In the genomic region with DNA sequence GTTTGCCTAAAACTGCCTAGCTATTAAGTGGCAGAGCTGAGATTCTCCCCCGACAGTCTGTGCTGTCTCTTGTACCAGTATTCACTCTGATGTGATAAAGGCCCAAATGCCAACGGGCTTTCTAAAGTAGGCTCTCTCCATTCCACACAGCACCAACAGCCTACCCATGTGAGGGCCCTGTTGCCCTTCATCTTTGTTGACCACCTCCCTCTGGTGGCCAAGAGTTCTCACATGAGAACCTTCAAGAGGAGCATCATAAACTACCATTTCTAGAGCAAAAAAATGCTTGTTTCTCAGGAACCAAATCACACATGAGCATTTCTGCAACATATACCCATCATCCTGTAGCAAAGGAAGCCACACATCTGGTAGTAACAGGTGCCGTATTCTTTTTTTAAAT, we compare ENCODE assay signal across 12 cellular contexts.
DNase-seq lines count a peak whose midpoint lies in the region; FAIRE-seq and TF ChIP-seq lines count a peak whose summit lies in the region.
"Had no signal": no experiment of that assay in that cellular context is flagged by ENCODE, and none has a peak within 500 bp of the region (broad histone marks: within the 10 kb centered on the region; RNA-seq: fewer than 3 reads in every experiment).

No MANE protein-coding gene starts in this region.

- H3K9me3 Mint-ChIP-seq in chondrocyte (ENCODE audit: low read depth) = peaks cover 17% of the 10 kb centered on the region
- H3K9me3 Mint-ChIP-seq in CD8-positive, alpha-beta memory T cell = peaks cover 4 to 18% (median 12%) of the 10 kb centered on the region in 5 donors

- H3K9me2 ChIP-seq in MM.1S (replicated peaks; ENCODE audit: insufficient read depth, low read length) = no peaks in the 10 kb centered on the region

- intact Hi-C loops in testis (cut with DNase I; ENCODE audit: low total_unique reads) = no loop called here
- intact Hi-C loops in uterus (cut with DNase I; ENCODE audit: low total_unique reads) = no loop called here

- no peak overlapping the region for H2BK20ac ChIP-seq in H1 (ENCODE audit: low read length)

- H3K27ac ChIP-seq in MM.1S (ENCODE audit: low read length) = no peak overlapping the region
- no peak overlapping the region for H3K27ac ChIP-seq in H1 (ENCODE audit: low read depth, low read length)
- no peak overlapping the region for H3K27ac ChIP-seq in testis
- H3K27ac ChIP-seq in CD8-positive, alpha-beta memory T cell (ENCODE audit: low read depth, low read length) = no peak overlapping the region
- H3K27ac ChIP-seq in uterus = no peak overlapping the region
- H3K27ac ChIP-seq: PC-9 had no signal

- no peaks in the 10 kb centered on the region for H3K27me3 ChIP-seq in MM.1S (replicated peaks; ENCODE audit: insufficient read depth, low read length)
- no peaks in the 10 kb centered on the region for H3K27me3 ChIP-seq in H1 (replicated peaks in 1 of 4; ENCODE audit: control insufficient read depth in 3 of 4, extremely low read depth in 1 of 4, insufficient read depth in 3 of 4, low read length in 3 of 4)
- no peaks in the 10 kb centered on the region for H3K27me3 ChIP-seq in testis
- no peaks in the 10 kb centered on the region for H3K27me3 ChIP-seq in CD8-positive, alpha-beta memory T cell (ENCODE audit: insufficient read depth, low read length, poor library complexity, severe bottlenecking)
- no peaks in the 10 kb centered on the region for H3K27me3 ChIP-seq in uterus

- no peak overlapping the region for H3K27ac Mint-ChIP-seq in chondrocyte (ENCODE audit: unreplicated experiment)
- H3K27ac Mint-ChIP-seq in CD8-positive, alpha-beta memory T cell = no peak overlapping the region
- H3K27ac Mint-ChIP-seq: activated T-helper 1 cell treated with anti-CD3 and anti-CD28 coated beads, Interleukin-12 subunit alpha, Interleukin-12 subunit beta, Interleukin-2, Interleukin-4 antibody, amounts not matched to agents 30 ng/mL and 10 ng/mL and 1 ng/mL, durations not matched to agents 14 hours and 24 hours and 36 hours had no signal

- H3K36me3 Mint-ChIP-seq in chondrocyte (ENCODE audit: low read depth) = peaks cover 5% of the 10 kb centered on the region
- H3K36me3 Mint-ChIP-seq in CD8-positive, alpha-beta memory T cell = no peaks in the 10 kb centered on the region

- no peak overlapping the region for H2BK120ac ChIP-seq in H1 (replicated peaks; ENCODE audit: low read depth, low read length)

- WGBS in H1 (ENCODE audit: extremely low coverage in 1 of 2, insufficient coverage in 1 of 2, insufficient read length in 1 of 2, insufficient replicate concordance in 2 of 2, low coverage in 1 of 2, low lambda C conversion rate in 2 of 2, missing lambda C conversion rate in 1 of 2), 2 experiments = 84% methylated on average over 3 of the region's 3 CpGs; no CpG with 5 or more reads in 1 of the 2 experiments
- 73 to 86% methylated on average over 3 of the region's 3 CpGs for WGBS in testis, 2 donors

- H4K91ac ChIP-seq in H1 (replicated peaks; ENCODE audit: insufficient read length, low read length) = no peak overlapping the region

- H3K4ac ChIP-seq in H1 (replicated peaks; ENCODE audit: insufficient read length, low read depth, low read length) = no peak overlapping the region

- H2BK12ac ChIP-seq in H1 (ENCODE audit: low read depth, low read length) = no peak overlapping the region

- no peak overlapping the region for H3K4me3 Mint-ChIP-seq in chondrocyte (ENCODE audit: unreplicated experiment)
- H3K4me3 Mint-ChIP-seq in CD8-positive, alpha-beta memory T cell = no peak overlapping the region
- H3K4me3 Mint-ChIP-seq: activated T-helper 1 cell treated with anti-CD3 and anti-CD28 coated beads, Interleukin-12 subunit alpha, Interleukin-12 subunit beta, Interleukin-2, Interleukin-4 antibody, amounts not matched to agents 30 ng/mL and 10 ng/mL and 1 ng/mL, durations not matched to agents 14 hours and 24 hours and 36 hours had no signal

- peak; percentile 66 to 73 for TF ChIP-seq RAD21 in H1 (IDR thresholded peaks at IDR 0.05 in 1 of 2, conservative IDR thresholded peaks at IDR 0.05 in 1 of 2; ENCODE audit: low read depth in 2 of 2, low read length in 2 of 2)

- no peak overlapping the region for H3K18ac ChIP-seq in H1 (ENCODE audit: extremely low read depth, low read length)

- H2AK5ac ChIP-seq in H1 (ENCODE audit: low read depth, low read length) = no peak overlapping the region

- H3K79me1 ChIP-seq in H1 (ENCODE audit: low read depth, low read length) = no peaks in the 10 kb centered on the region

- no peak overlapping the region for H4K8ac ChIP-seq in H1 (ENCODE audit: extremely low read depth, insufficient read depth, low read length)

- no peaks in the 10 kb centered on the region for H3K27me3 Mint-ChIP-seq in chondrocyte (ENCODE audit: low read depth)
- peaks cover 0 to 10% of the 10 kb centered on the region in 2 donors for H3K27me3 Mint-ChIP-seq in CD8-positive, alpha-beta memory T cell

- H3K9me3 ChIP-seq in MM.1S (replicated peaks; ENCODE audit: insufficient read depth, low read length) = no peaks in the 10 kb centered on the region
- H3K9me3 ChIP-seq in H1 (ENCODE audit: insufficient read depth in 2 of 2, low read depth in 1 of 2, low read length in 1 of 2) = no peaks in the 10 kb centered on the region; a peak in 1 of 4 replicates
- H3K9me3 ChIP-seq in testis = no peaks in the 10 kb centered on the region
- H3K9me3 ChIP-seq in CD8-positive, alpha-beta memory T cell (ENCODE audit: low read length) = no peaks in the 10 kb centered on the region
- no peaks in the 10 kb centered on the region for H3K9me3 ChIP-seq in uterus

- H3K56ac ChIP-seq in H1 (replicated peaks; ENCODE audit: insufficient read length, low read depth, low read length) = no peak overlapping the region

- H3F3A ChIP-seq in MM.1S (ENCODE audit: insufficient read depth, low read length) = no peaks in the 10 kb centered on the region

- H3K36me3 ChIP-seq in MM.1S (replicated peaks; ENCODE audit: insufficient read depth, low read length) (no peaks in the 10 kb centered on the region), H1 (ENCODE audit: control insufficient read depth in 2 of 4, insufficient read depth in 4 of 4, low read length in 3 of 4) (no peaks in the 10 kb centered on the region), testis (ENCODE audit: low read depth, missing control alignments) (no peaks in the 10 kb centered on the region), uterus (no peaks in the 10 kb centered on the region)
- H3K36me3 ChIP-seq in CD8-positive, alpha-beta memory T cell (ENCODE audit: insufficient read depth, low read length) = no peaks in the 10 kb centered on the region

- TF ChIP-seq CTCF in MM.1S (IDR thresholded peaks at IDR 0.05; ENCODE audit: low read length) = peak; percentile 33
- peak; percentile 30 to 58 (median 53) for TF ChIP-seq CTCF in H1 (IDR thresholded peaks at IDR 0.05; ENCODE audit: control extremely low read depth in 1 of 3, insufficient read depth in 1 of 3, low read depth in 1 of 3, low read length in 3 of 3)
- peak in 2 of 3 experiments; percentile 8 to 29 for TF ChIP-seq CTCF in testis (IDR thresholded peaks at IDR 0.05)
- no peak for TF ChIP-seq CTCF in chondrocyte (IDR thresholded peaks at IDR 0.05)
- no peak for TF ChIP-seq CTCF in uterus (IDR thresholded peaks at IDR 0.05)

- H2BK15ac ChIP-seq in H1 (ENCODE audit: low read length) = no peak overlapping the region

- no peak overlapping the region for H4K5ac ChIP-seq in H1 (ENCODE audit: insufficient read length, low read depth, low read length)

- no peak overlapping the region for H3K14ac ChIP-seq in H1 (ENCODE audit: insufficient read length)

- no peak overlapping the region for H3K23ac ChIP-seq in H1 (ENCODE audit: insufficient read length)

- no peaks in the 10 kb centered on the region for H3K79me2 ChIP-seq in MM.1S (ENCODE audit: low read length)
- H3K79me2 ChIP-seq in H1 (ENCODE audit: control insufficient read depth in 1 of 2, insufficient read depth in 2 of 2, low read length in 2 of 2) = no peaks in the 10 kb centered on the region

- H3K9ac ChIP-seq in MM.1S (ENCODE audit: low read length) (no peak overlapping the region), H1 (replicated peaks in 1 of 4; ENCODE audit: extremely low read depth in 1 of 4, low read depth in 3 of 4, low read length in 3 of 4) (no peak overlapping the region)

- TF ChIP-seq EP300 in H1 (IDR thresholded peaks at IDR 0.05; ENCODE audit: borderline replicate concordance in 1 of 2, low read depth in 2 of 2, low read length in 2 of 2) = no peak

- H3K4me2 ChIP-seq in MM.1S (ENCODE audit: low read depth, low read length) = no peak overlapping the region
- H3K4me2 ChIP-seq in H1 (ENCODE audit: insufficient read depth in 1 of 2, low read depth in 2 of 2, low read length in 2 of 2) = no peak overlapping the region
- H3K4me2 ChIP-seq: PC-9 had no signal

- H2BK5ac ChIP-seq in H1 (ENCODE audit: low read depth, low read length) = no peak overlapping the region

- H2AFZ ChIP-seq in MM.1S (ENCODE audit: low read length) (no peak overlapping the region), H1 (ENCODE audit: low read length) (no peak overlapping the region)
- H2AFZ ChIP-seq: PC-9 had no signal

- no peaks in the 10 kb centered on the region for H3K4me1 Mint-ChIP-seq in chondrocyte (ENCODE audit: low read depth)
- H3K4me1 Mint-ChIP-seq in CD8-positive, alpha-beta memory T cell = no peaks in the 10 kb centered on the region

- POLR2A ChIA-PET in H1 (lab: Charles Lee; ENCODE audit: partially characterized antibody) = no interaction called here
- POLR2A ChIA-PET in CD8-positive, alpha-beta memory T cell (lab: Charles Lee) = no interaction called here

- H3K23me2 ChIP-seq in H1 (ENCODE audit: low read depth, low read length) = no peaks in the 10 kb centered on the region

- no peaks in the 10 kb centered on the region for H4K20me1 ChIP-seq in MM.1S (ENCODE audit: insufficient read depth, low read length)
- H4K20me1 ChIP-seq in H1 (replicated peaks in 1 of 2; ENCODE audit: control insufficient read depth in 1 of 2, insufficient read depth in 2 of 2, low read length in 2 of 2) = no peaks in the 10 kb centered on the region

- TF ChIP-seq POLR2A in H1 (IDR thresholded peaks at IDR 0.05; ENCODE audit: control extremely low read depth in 1 of 2, low read depth in 2 of 2, low read length in 2 of 2) = no peak
- no peak for TF ChIP-seq POLR2A in testis (IDR thresholded peaks at IDR 0.05)
- TF ChIP-seq POLR2A in uterus (IDR thresholded peaks at IDR 0.05) = no peak

- CTCF ChIA-PET in H1 (lab: Charles Lee; ENCODE audit: partially characterized antibody) = interaction anchor here (0.7 to 3.5 kb wide), 9 partner anchors 10 to 264 kb away, joined by 3 to 23 read pairs (median 3); no protein-coding TSS in a partner anchor
- CTCF ChIA-PET in CD8-positive, alpha-beta memory T cell (lab: Charles Lee) = no interaction called here

- FAIRE-seq in H1 (lab: Jason Lieb, UNC) = peak; percentile 42
- FAIRE-seq: endothelial cell of umbilical vein had no signal

- no peaks in the 10 kb centered on the region for H3K4me1 ChIP-seq in MM.1S (ENCODE audit: low read length)
- no peaks in the 10 kb centered on the region for H3K4me1 ChIP-seq in H1 (replicated peaks in 1 of 4; ENCODE audit: control insufficient read depth in 3 of 4, insufficient read depth in 4 of 4, low read length in 3 of 4)
- no peaks in the 10 kb centered on the region for H3K4me1 ChIP-seq in testis
- no peaks in the 10 kb centered on the region for H3K4me1 ChIP-seq in CD8-positive, alpha-beta memory T cell (ENCODE audit: insufficient read depth, low read length)
- H3K4me1 ChIP-seq in uterus = no peaks in the 10 kb centered on the region

- no peak overlapping the region for H3K4me3 ChIP-seq in MM.1S (ENCODE audit: low read length)
- H3K4me3 ChIP-seq in H1 (ENCODE audit: extremely low read depth in 1 of 4, insufficient read depth in 2 of 4, low read depth in 3 of 4, low read length in 4 of 4) = no peak overlapping the region
- no peak overlapping the region for H3K4me3 ChIP-seq in testis
- no peak overlapping the region for H3K4me3 ChIP-seq in CD8-positive, alpha-beta memory T cell (ENCODE audit: low read length)
- no peak overlapping the region for H3K4me3 ChIP-seq in uterus
- H3K4me3 ChIP-seq: PC-9 had no signal

- peak; percentile 28 for DNase-seq in NCI-H748 (lab: John Stamatoyannopoulos, UW; ENCODE audit: unreplicated experiment)
- DNase-seq in NCI-H748 treated with DMSO at 0.1 percent for 48 hours (lab: John Stamatoyannopoulos, UW) = no peak
- peak; percentile 43 for DNase-seq in MM.1S
- DNase-seq in H1 (ENCODE audit: low read depth in 1 of 2, low spot score in 2 of 2) = no peak
- peak; percentile 67 for DNase-seq in testis
- DNase-seq in chondrocyte (ENCODE audit: low spot score) = no peak
- DNase-seq in CD8-positive, alpha-beta memory T cell = no peak
- no peak for DNase-seq in uterus
- DNase-seq: GOT3, PC-9 had no signal

Comparison
In these comparisons a context has a peak if more than half of its experiments do, and no peak if none do; other contexts are left out.
1. DNase-seq: peak in NCI-H748 (single experiment), MM.1S (single experiment) and testis (single experiment); none in NCI-H748 treated with DMSO at 0.1 percent for 48 hours (single experiment), H1 (0 of 2), chondrocyte (single experiment), CD8-positive, alpha-beta memory T cell (0 of 5) and uterus (0 of 2).
2. CTCF ChIP-seq: peak in MM.1S (single experiment), H1 (3 of 3) and testis (2 of 3); none in chondrocyte (single experiment) and uterus (0 of 4).